Comparison of ENCODE assay signal across 14 cellular contexts in genomic region chr20:60046011-60046413, GRCh38.
A peak's percentile ranks its signal among the peaks of the same experiment; 100 is the strongest.
DNase-seq lines count a peak whose midpoint lies in the region; ATAC-seq and TF ChIP-seq lines count a peak whose summit lies in the region.
"Had no signal": no experiment of that assay in that cellular context is flagged by ENCODE, and none has a peak within 500 bp of the region (broad histone marks: within the 10 kb centered on the region; RNA-seq: fewer than 3 reads in every experiment).

No MANE protein-coding gene starts in this region.

- H3K36me3 ChIP-seq in BLaER1 treated with 17β-estradiol and CSF1 and Interleukin-3, amounts not matched to agents 10 nM and 100 nM: no peaks in the 10 kb centered on the region
- H3K36me3 ChIP-seq: uterus had no signal

- peak overlapping the region; percentile 68 to 97 (median 92); a peak in 21 of 22 replicates for H3K27ac ChIP-seq in BLaER1 treated with 17β-estradiol and CSF1 and Interleukin-3, amounts not matched to agents 10 nM and 100 nM
- peak overlapping the region; percentile 32 for H3K27ac ChIP-seq in angular gyrus (ENCODE audit: low read depth, low read length)
- H3K27ac ChIP-seq: uterus had no signal

- H3K27ac Mint-ChIP-seq in progenitor cell of endocrine pancreas: no peak overlapping the region
- H3K27ac Mint-ChIP-seq: CD4-positive, alpha-beta T cell; T-cell had no signal

- peak overlapping the region; percentile 40 to 83 (median 77); a peak in 20 of 22 replicates for H3K9ac ChIP-seq in BLaER1 treated with 17β-estradiol and CSF1 and Interleukin-3, amounts not matched to agents 10 nM and 100 nM

- H3K4me1 Mint-ChIP-seq in progenitor cell of endocrine pancreas (ENCODE audit: low read depth): peaks cover 23% of the 10 kb centered on the region
- H3K4me1 Mint-ChIP-seq: T-cell had no signal

- peaks cover 35 to 92% (median 66%) of the 10 kb centered on the region in 10 experiments for H3K4me1 ChIP-seq in BLaER1 treated with 17β-estradiol and CSF1 and Interleukin-3, amounts not matched to agents 10 nM and 100 nM
- H3K4me1 ChIP-seq: uterus had no signal

- no peak for TF ChIP-seq CTCF in progenitor cell of endocrine pancreas (IDR thresholded peaks at IDR 0.05; ENCODE audit: unreplicated experiment)

- no peaks in the 10 kb centered on the region for H3K27me3 ChIP-seq in BLaER1 treated with 17β-estradiol and CSF1 and Interleukin-3, amounts not matched to agents 10 nM and 100 nM
- H3K27me3 ChIP-seq: uterus had no signal

- peaks cover 1% of the 10 kb centered on the region for H3K36me3 Mint-ChIP-seq in progenitor cell of endocrine pancreas (ENCODE audit: insufficient read depth)
- H3K36me3 Mint-ChIP-seq: T-cell had no signal

- ATAC-seq in HG03521 (IDR thresholded peaks at IDR 0.05; ENCODE audit: unreplicated experiment): no peak
- ATAC-seq: T-cell had no signal

- H3K9me3 ChIP-seq in BLaER1 treated with 17β-estradiol and CSF1 and Interleukin-3, amounts not matched to agents 10 nM and 100 nM (replicated peaks in 1 of 11): peaks cover 0 to 13% (median 5%) of the 10 kb centered on the region in 11 experiments; a peak in 10 of 22 replicates
- H3K9me3 ChIP-seq: uterus had no signal

- H3K4me2 ChIP-seq in BLaER1 treated with 17β-estradiol and CSF1 and Interleukin-3, amounts not matched to agents 10 nM and 100 nM: peak overlapping the region; percentile 38 to 91 (median 77)

- no peaks in the 10 kb centered on the region for H4K20me1 ChIP-seq in BLaER1 treated with 17β-estradiol and CSF1 and Interleukin-3, amounts not matched to agents 10 nM and 100 nM

- DNase-seq in MV-4-11 (lab: John Stamatoyannopoulos, UW) (peak; percentile 99), medulla oblongata (ENCODE audit: extremely low spot score) (peak; percentile 70), progenitor cell of endocrine pancreas (ENCODE audit: low spot score, unreplicated experiment) (no peak), AG20443 (ENCODE audit: low spot score) (no peak), NCI-H69 (lab: John Stamatoyannopoulos, UW) (no peak)
- DNase-seq: CD4-positive, alpha-beta T cell; erythroblast; left cardiac atrium; NCI-H345; T-cell; uterus had no signal

- H3K9me3 Mint-ChIP-seq in progenitor cell of endocrine pancreas (ENCODE audit: low read depth): peaks cover 4% of the 10 kb centered on the region
- H3K9me3 Mint-ChIP-seq: CD4-positive, alpha-beta T cell; T-cell had no signal

- H3K4me3 Mint-ChIP-seq in progenitor cell of endocrine pancreas (ENCODE audit: low read depth): no peak overlapping the region
- H3K4me3 Mint-ChIP-seq: CD4-positive, alpha-beta T cell; T-cell had no signal

- H3K4me3 ChIP-seq in BLaER1 treated with 17β-estradiol and CSF1 and Interleukin-3, amounts not matched to agents 10 nM and 100 nM: no peak overlapping the region
- H3K4me3 ChIP-seq: uterus had no signal

- peaks cover 70% of the 10 kb centered on the region for H3K27me3 Mint-ChIP-seq in progenitor cell of endocrine pancreas
- H3K27me3 Mint-ChIP-seq: CD4-positive, alpha-beta T cell had no signal

Comparison
In these comparisons a context has a peak if more than half of its experiments do, and no peak if none do; other contexts are left out.
1. DNase-seq: peak in MV-4-11 (single experiment) and medulla oblongata (single experiment); none in progenitor cell of endocrine pancreas (single experiment), AG20443 (single experiment) and NCI-H69 (single experiment).